17 cellular contexts compared by ENCODE assay signal in genomic region chr4:123305746-123306145, GRCh38.
A peak's percentile ranks its signal among the peaks of the same experiment; 100 is the strongest.
DNase-seq lines count a peak whose midpoint lies in the region; TF ChIP-seq lines count a peak whose summit lies in the region.
"Had no signal": no experiment of that assay in that cellular context is flagged by ENCODE, and none has a peak within 500 bp of the region (broad histone marks: within the 10 kb centered on the region; RNA-seq: fewer than 3 reads in every experiment).

No MANE protein-coding gene starts in this region.

- peak overlapping the region in 31 of 59 donors; percentile 1 to 52 (median 35) for H3K4me3 ChIP-seq in dorsolateral prefrontal cortex
- no peak overlapping the region for H3K4me3 ChIP-seq in thyroid gland (replicated peaks in 1 of 3)

- H3K4me1 ChIP-seq in thyroid gland: no peaks in the 10 kb centered on the region

- intact Hi-C loops in dorsolateral prefrontal cortex (cut with DNase I) (no loop called here), thyroid gland (cut with DNase I) (no loop called here)

- no peaks in the 10 kb centered on the region for H3K9me3 ChIP-seq in thyroid gland

- H3K9me3 Mint-ChIP-seq in neural crest cell: peaks cover 3% of the 10 kb centered on the region

- no peaks in the 10 kb centered on the region for H3K27me3 Mint-ChIP-seq in neural crest cell (ENCODE audit: low read depth)

- peak overlapping the region; percentile 79 for H3K27ac Mint-ChIP-seq in neural crest cell (ENCODE audit: unreplicated experiment)

- H3K4me1 Mint-ChIP-seq in neural crest cell: peaks cover 63% of the 10 kb centered on the region

- TF ChIP-seq POLR2A in thyroid gland (IDR thresholded peaks at IDR 0.05): no peak

- TF ChIP-seq CTCF in dorsolateral prefrontal cortex (IDR thresholded peaks at IDR 0.05 in 54 of 56, conservative IDR thresholded peaks at IDR 0.05 in 2 of 56; ENCODE audit: low read depth in 1 of 56, partially characterized antibody in 56 of 56) (no peak), neural crest cell (conservative IDR thresholded peaks at IDR 0.05) (no peak), thyroid gland (IDR thresholded peaks at IDR 0.05) (no peak)

- H3K27ac ChIP-seq in dorsolateral prefrontal cortex (no peak overlapping the region), thyroid gland (no peak overlapping the region)
- H3K27ac ChIP-seq: KMS-11 had no signal

- DNase-seq in NCI-H2107 treated with DMSO at 0.1 percent for 48 hours (lab: John Stamatoyannopoulos, UW; ENCODE audit: unreplicated experiment) (peak; percentile 27), NCI-H2107 (lab: John Stamatoyannopoulos, UW) (no peak), dorsolateral prefrontal cortex (no peak), neural crest cell (ENCODE audit: low read depth, low spot score) (no peak), thyroid gland (peak; percentile 7 to 29), iPS-NIHi11 (ENCODE audit: low spot score) (no peak), anterior cingulate cortex (lab: John Stamatoyannopoulos, UW) (no peak)
- no peak for DNase-seq in activated CD4-positive, CD25-positive, alpha-beta regulatory T cell treated with anti-CD3 and anti-CD28 coated beads, Interleukin-2, amount 50 U/mL, for 72 hours
- DNase-seq: C1 segment of cervical spinal cord, COR-L47, DMS153, EL, NCI-H1105, NCI-H187 treated with DMSO at 0.1 percent for 48 hours, NCI-H526, SHP77 had no signal

- H3K4me3 Mint-ChIP-seq in neural crest cell: peak overlapping the region; percentile 58

- 45 to 52% methylated on average over 6 of the region's 6 CpGs for WGBS in thyroid gland, 2 donors

- no peaks in the 10 kb centered on the region for H3K36me3 ChIP-seq in thyroid gland

- peaks cover 5% of the 10 kb centered on the region for H3K36me3 Mint-ChIP-seq in neural crest cell (ENCODE audit: low read depth)

- H3K27me3 ChIP-seq in dorsolateral prefrontal cortex: no peaks in the 10 kb centered on the region
- H3K27me3 ChIP-seq in thyroid gland: no peaks in the 10 kb centered on the region

Comparison
In these comparisons a context has a peak if more than half of its experiments do, and no peak if none do; other contexts are left out.
1. DNase-seq: peak in NCI-H2107 treated with DMSO at 0.1 percent for 48 hours (single experiment) and thyroid gland (2 of 2); none in NCI-H2107 (single experiment), dorsolateral prefrontal cortex (0 of 10), neural crest cell (single experiment), activated CD4-positive, CD25-positive, alpha-beta regulatory T cell treated with anti-CD3 and anti-CD28 coated beads, Interleukin-2, amount 50 U/mL, for 72 hours (single experiment), iPS-NIHi11 (single experiment) and anterior cingulate cortex (0 of 58).
2. H3K4me3 ChIP-seq: peak in dorsolateral prefrontal cortex (31 of 59); none in thyroid gland (0 of 3).